1 cellular context compared by ENCODE assay signal in genomic region chr5:98940586-98940985, GRCh38.
TF ChIP-seq lines count a peak whose summit lies in the region.

No MANE protein-coding gene starts in this region.

TF ChIP-seq in SK-N-SH, 30 proteins besides CTCF, POLR2A, EP300 and RAD21 (continued from another document):
- no peak for TF ChIP-seq USF1 (IDR thresholded peaks at IDR 0.05; ENCODE audit: borderline replicate concordance, low read depth)
